Comparison of ENCODE assay signal across 18 cellular contexts in genomic region chr2:205361970-205362369, GRCh38.
DNase-seq lines count a peak whose midpoint lies in the region; ATAC-seq, FAIRE-seq and TF ChIP-seq lines count a peak whose summit lies in the region.
"Had no signal": no experiment of that assay in that cellular context is flagged by ENCODE, and none has a peak within 500 bp of the region (broad histone marks: within the 10 kb centered on the region; RNA-seq: fewer than 3 reads in every experiment).

No MANE protein-coding gene starts in this region.

- H3K36me3 ChIP-seq in Caco-2 (ENCODE audit: control insufficient read depth, insufficient read depth, low read length) = no peaks in the 10 kb centered on the region; the same call in 1 of the 2 replicates
- no peaks in the 10 kb centered on the region for H3K36me3 ChIP-seq in IMR-90 (ENCODE audit: control insufficient read depth, insufficient read depth, low read length)
- no peaks in the 10 kb centered on the region for H3K36me3 ChIP-seq in keratinocyte (ENCODE audit: control insufficient read depth in 2 of 2, extremely low read depth in 1 of 2, insufficient read depth in 2 of 2, low read length in 2 of 2)
- H3K36me3 ChIP-seq in spleen = no peaks in the 10 kb centered on the region

- no peak overlapping the region for H4K8ac ChIP-seq in IMR-90 (ENCODE audit: low read depth in 2 of 2, low read length in 2 of 2)

- no peak for TF ChIP-seq RAD21 in IMR-90 (IDR thresholded peaks at IDR 0.05; ENCODE audit: low read length)

- H3K4me2 ChIP-seq in IMR-90 (ENCODE audit: low read depth, low read length) (no peak overlapping the region), keratinocyte (ENCODE audit: control insufficient read depth, extremely low read depth, insufficient read depth, low read depth, low read length) (no peak overlapping the region)
- H3K4me2 ChIP-seq: A549, GM23338 had no signal

- H4K5ac ChIP-seq in IMR-90 (ENCODE audit: low read depth, low read length) = no peak overlapping the region

- H2BK20ac ChIP-seq in IMR-90 (ENCODE audit: low read depth, low read length) = no peak overlapping the region

- H3K36me3 Mint-ChIP-seq in Caco-2 (ENCODE audit: insufficient read depth, unreplicated experiment) = peaks cover 27% of the 10 kb centered on the region

- H3K9me1 ChIP-seq in IMR-90 (ENCODE audit: insufficient read depth, low read length) (no peaks in the 10 kb centered on the region), keratinocyte (ENCODE audit: control insufficient read depth, extremely low read depth, insufficient read depth, low read length) (no peaks in the 10 kb centered on the region)

- H2AK9ac ChIP-seq in IMR-90 (replicated peaks; ENCODE audit: low read depth, low read length, poor library complexity) = no peak overlapping the region

- CTCF ChIA-PET in Caco-2 (lab: Charles Lee) (no interaction called here), IMR-90 (lab: Yijun Ruan, JAX) (interaction anchor here (0.6 kb wide), 1 partner anchor 346 kb away, joined by 3 read pairs; no protein-coding TSS in a partner anchor)

- H4K20me1 ChIP-seq in IMR-90 (ENCODE audit: insufficient read depth, low read length) (no peaks in the 10 kb centered on the region), keratinocyte (ENCODE audit: control insufficient read depth, extremely low read depth, insufficient read depth, low read length) (no peaks in the 10 kb centered on the region)

- H3K79me1 ChIP-seq in IMR-90 (ENCODE audit: low read depth in 1 of 2, low read length in 2 of 2) = no peaks in the 10 kb centered on the region

- DNase-seq in Caco-2 = no peak
- no peak for DNase-seq in IMR-90
- peak; percentile 38 for DNase-seq in epithelial cell of esophagus (ENCODE audit: low read depth)
- DNase-seq in keratinocyte (ENCODE audit: low read depth, low spot score) = no peak
- DNase-seq in stimulated activated CD4-positive, alpha-beta T cell treated with anti-CD3 and anti-CD28 coated beads, Interleukin-4, amount 100 ng/mL, for 4 hours = no peak
- DNase-seq in spleen = no peak
- DNase-seq: AML-193; CD4-positive, alpha-beta T cell; DMS153; DMS79; GDM1 had no signal

- intact Hi-C loops in Caco-2 (cut with micrococcal nuclease; ENCODE audit: unreplicated experiment) = loop anchor here (1.0 kb wide), 1 partner anchor 146 kb away; no protein-coding TSS in a partner anchor
- intact Hi-C loops in IMR-90 (cut with micrococcal nuclease) = no loop called here
- intact Hi-C loops in spleen (cut with DNase I; ENCODE audit: low total_unique reads) = no loop called here

- H3K9me3 ChIP-seq in Caco-2 = no peaks in the 10 kb centered on the region
- no peaks in the 10 kb centered on the region for H3K9me3 ChIP-seq in IMR-90 (ENCODE audit: control insufficient read depth, insufficient read depth, low read length)
- H3K9me3 ChIP-seq in keratinocyte (ENCODE audit: control insufficient read depth, low read depth, low read length) = no peaks in the 10 kb centered on the region
- H3K9me3 ChIP-seq in spleen = no peaks in the 10 kb centered on the region
- H3K9me3 ChIP-seq: A549 had no signal

- peaks cover 71% of the 10 kb centered on the region for H3K4me1 Mint-ChIP-seq in Caco-2 (ENCODE audit: low read depth, unreplicated experiment)

- H3K56ac ChIP-seq in IMR-90 (ENCODE audit: extremely low read depth, insufficient read depth, low read length) = no peak overlapping the region

- H3K9ac ChIP-seq in IMR-90 (ENCODE audit: low read depth, low read length) = no peak overlapping the region
- H3K9ac ChIP-seq in keratinocyte (ENCODE audit: control insufficient read depth, extremely low read depth, insufficient read depth, low read length) = no peak overlapping the region

- no peak overlapping the region for H3K4ac ChIP-seq in IMR-90 (ENCODE audit: low read depth, low read length)

- no peaks in the 10 kb centered on the region for H3K9me3 Mint-ChIP-seq in Caco-2 (ENCODE audit: unreplicated experiment)
- H3K9me3 Mint-ChIP-seq: CD4-positive, alpha-beta T cell; GM23338 had no signal

- no peaks in the 10 kb centered on the region for H3K27me3 Mint-ChIP-seq in Caco-2 (ENCODE audit: insufficient read depth, unreplicated experiment)

- ATAC-seq in IMR-90 (ENCODE audit: low read depth) (no peak), GM19395 (IDR thresholded peaks at IDR 0.05; ENCODE audit: unreplicated experiment) (no peak)
- ATAC-seq: GM23338 had no signal

- H3K23ac ChIP-seq in IMR-90 (ENCODE audit: low read depth, low read length) = no peak overlapping the region

- no peaks in the 10 kb centered on the region for H3K27me3 ChIP-seq in Caco-2 (replicated peaks; ENCODE audit: control insufficient read depth, insufficient read depth, low read length)
- H3K27me3 ChIP-seq in IMR-90 (ENCODE audit: control insufficient read depth, insufficient read depth, low read length) = no peaks in the 10 kb centered on the region
- no peaks in the 10 kb centered on the region for H3K27me3 ChIP-seq in keratinocyte (ENCODE audit: control insufficient read depth, extremely low read depth, insufficient read depth, low read length)
- H3K27me3 ChIP-seq in spleen (replicated peaks in 1 of 7) = no peaks in the 10 kb centered on the region

- FAIRE-seq in keratinocyte (lab: Jason Lieb, UNC) = no peak
- FAIRE-seq: A549, GM12892, GM18507, H54 had no signal

- H3K4me3 ChIP-seq in Caco-2 (ENCODE audit: low read depth, low read length) (no peak overlapping the region), IMR-90 (ENCODE audit: insufficient read depth, low read depth, low read length) (no peak overlapping the region), epithelial cell of esophagus (ENCODE audit: low read length) (no peak overlapping the region), keratinocyte (ENCODE audit: control insufficient read depth in 2 of 3, extremely low read depth in 1 of 3, insufficient read depth in 2 of 3, low read depth in 1 of 3, low read length in 3 of 3) (no peak overlapping the region), spleen (no peak overlapping the region)
- H3K4me3 ChIP-seq: A549, GM23338 had no signal

- H3K4me1 ChIP-seq in Caco-2 = peaks cover 67% of the 10 kb centered on the region
- H3K4me1 ChIP-seq in IMR-90 (ENCODE audit: control insufficient read depth, insufficient read depth, low read length) = peaks cover 5% of the 10 kb centered on the region; the same call in 1 of the 2 replicates
- peaks cover 41% of the 10 kb centered on the region for H3K4me1 ChIP-seq in keratinocyte (ENCODE audit: control insufficient read depth, extremely low read depth, insufficient read depth, low read length)
- peaks cover 0 to 5% (median 0%) of the 10 kb centered on the region in 6 donors for H3K4me1 ChIP-seq in spleen

- peak overlapping the region; percentile 85 for H3K27ac Mint-ChIP-seq in Caco-2 (ENCODE audit: unreplicated experiment)
- H3K27ac Mint-ChIP-seq: CD4-positive, alpha-beta T cell; GM23338 had no signal

- BruUV-seq in Caco-2 (replicated peaks; lab: Mats Ljungman, UMichigan) (TSS peak; percentile 48), IMR-90 (replicated peaks; lab: Mats Ljungman, UMichigan) (no TSS peak)

- no peak overlapping the region for H2AFZ ChIP-seq in IMR-90 (replicated peaks; ENCODE audit: low read length, poor library complexity)
- H2AFZ ChIP-seq in keratinocyte (ENCODE audit: control insufficient read depth, low read length) = no peak overlapping the region
- H2AFZ ChIP-seq: GM23338 had no signal

- H2BK120ac ChIP-seq in IMR-90 (ENCODE audit: low read depth, low read length) = no peak overlapping the region

- H3K4me3 Mint-ChIP-seq in Caco-2 (ENCODE audit: unreplicated experiment) = peak overlapping the region; percentile 34
- H3K4me3 Mint-ChIP-seq: CD4-positive, alpha-beta T cell; GM23338 had no signal

- H3K27ac ChIP-seq in IMR-90 (ENCODE audit: insufficient read depth, low read length) (no peak overlapping the region), keratinocyte (ENCODE audit: control insufficient read depth, insufficient read depth, low read length) (peak overlapping the region; percentile 50), spleen (no peak overlapping the region)
- H3K27ac ChIP-seq: A549, C4-2B had no signal

- no peak overlapping the region for H3K14ac ChIP-seq in IMR-90 (replicated peaks; ENCODE audit: low read depth, low read length)

- no peak overlapping the region for H2BK5ac ChIP-seq in IMR-90 (ENCODE audit: low read depth, low read length, poor library complexity, severe bottlenecking)

- no peak for TF ChIP-seq POLR2A in IMR-90 (IDR thresholded peaks at IDR 0.05; ENCODE audit: low read depth, low read length)
- no peak for TF ChIP-seq POLR2A in spleen (IDR thresholded peaks at IDR 0.05)

- no peak overlapping the region for H2AK5ac ChIP-seq in IMR-90 (ENCODE audit: low read depth, low read length)

- TF ChIP-seq CTCF in Caco-2 (IDR thresholded peaks at IDR 0.05; ENCODE audit: insufficient read depth in 1 of 2, low read depth in 1 of 2, low read length in 1 of 2, severe bottlenecking in 1 of 2, unreplicated experiment in 1 of 2) (no peak), IMR-90 (conservative IDR thresholded peaks at IDR 0.05; ENCODE audit: low read depth, low read length) (no peak), epithelial cell of esophagus (IDR thresholded peaks at IDR 0.05; ENCODE audit: insufficient read depth, low read depth, low read length, missing control alignments) (no peak), keratinocyte (optimal IDR thresholded peaks at IDR 0.05 in 1 of 3, IDR thresholded peaks at IDR 0.05 in 1 of 3, conservative IDR thresholded peaks at IDR 0.05 in 1 of 3; ENCODE audit: extremely low read depth in 1 of 3, insufficient read depth in 2 of 3, low read length in 3 of 3) (no peak), spleen (IDR thresholded peaks at IDR 0.05 in 8 of 11, conservative IDR thresholded peaks at IDR 0.05 in 3 of 11) (no peak)

- POLR2A ChIA-PET in Caco-2 (lab: Charles Lee) (no interaction called here), IMR-90 (lab: Charles Lee; ENCODE audit: unreplicated experiment) (no interaction called here)

- H3K79me2 ChIP-seq in keratinocyte (ENCODE audit: control insufficient read depth, insufficient read depth, low read length) = no peaks in the 10 kb centered on the region

- H4K91ac ChIP-seq in IMR-90 (ENCODE audit: insufficient read depth, low read depth, low read length) = no peak overlapping the region

- in situ Hi-C loops in IMR-90 (cut with MboI; ENCODE audit: low sequenced_read_pairs) = no loop called here

- H2BK15ac ChIP-seq in IMR-90 (ENCODE audit: low read depth, low read length) = no peak overlapping the region

- no peak overlapping the region for H3K18ac ChIP-seq in IMR-90 (ENCODE audit: low read depth, low read length)

- dilution Hi-C loops in IMR-90 (cut with HindIII; ENCODE audit: low sequenced_read_pairs, unreplicated experiment) = no loop called here
- dilution Hi-C loops in keratinocyte (cut with MboI; ENCODE audit: extremely low pct_ligation_motif_present, low sequenced_read_pairs) = no loop called here

TF ChIP-seq in IMR-90, 13 proteins besides CTCF, POLR2A, EP300 and RAD21:
- TF ChIP-seq CEBPB (IDR thresholded peaks at IDR 0.05; ENCODE audit: low read depth, low read length) (no peak), MAFK (IDR thresholded peaks at IDR 0.05; ENCODE audit: low read depth, low read length) (0 out of 2 replicates have a peak, but pooled peaks have one; percentile 34)
